In genomic region chrX:153032397-153033118, GRCh38 we compare ENCODE assay signal across 1 cellular context.
A peak's percentile ranks its signal among the peaks of the same experiment; 100 is the strongest.
TF ChIP-seq lines count a peak whose summit lies in the region.

No MANE protein-coding gene starts in this region.

TF ChIP-seq in HepG2, 621 proteins besides CTCF, POLR2A, EP300 and RAD21 (continued from another document and continues in another):
- TF ChIP-seq ZNF234 (CRISPR knock-in tag; conservative IDR thresholded peaks at IDR 0.05), result no peak
- no peak for TF ChIP-seq NKX3-1 (CRISPR knock-in tag; IDR thresholded peaks at IDR 0.05)
- TF ChIP-seq HDAC2 (CRISPR knock-in tag; IDR thresholded peaks at IDR 0.05), result no peak
- TF ChIP-seq ATF6 (CRISPR knock-in tag; conservative IDR thresholded peaks at IDR 0.05), result no peak
- no peak for TF ChIP-seq NBN (conservative IDR thresholded peaks at IDR 0.05)
- TF ChIP-seq THYN1 (CRISPR knock-in tag; IDR thresholded peaks at IDR 0.05; ENCODE audit: borderline replicate concordance, low read depth), result no peak
- TF ChIP-seq CBX2 (IDR thresholded peaks at IDR 0.05; ENCODE audit: low read depth, low read length), result no peak
- no peak for TF ChIP-seq CBX2 (CRISPR knock-in tag; IDR thresholded peaks at IDR 0.05; ENCODE audit: low read depth)
- no peak for TF ChIP-seq EZH2 (conservative IDR thresholded peaks at IDR 0.05; ENCODE audit: low read depth, low read length)
- no peak for TF ChIP-seq ZNF570 (CRISPR knock-in tag; IDR thresholded peaks at IDR 0.05; ENCODE audit: borderline replicate concordance)
- no peak for TF ChIP-seq ZSCAN12 (CRISPR knock-in tag; IDR thresholded peaks at IDR 0.05)
- peak; percentile 57; the same call in 1 of the 2 replicates for TF ChIP-seq SMC3 (IDR thresholded peaks at IDR 0.05; ENCODE audit: low read length)
- TF ChIP-seq KAT7 (CRISPR knock-in tag; IDR thresholded peaks at IDR 0.05; ENCODE audit: borderline replicate concordance), result no peak
- TF ChIP-seq ZNF274 (CRISPR knock-in tag; IDR thresholded peaks at IDR 0.05), result no peak
- no peak for TF ChIP-seq RXRB (CRISPR knock-in tag; IDR thresholded peaks at IDR 0.05; ENCODE audit: borderline replicate concordance)
- TF ChIP-seq SMAD9 (CRISPR knock-in tag; IDR thresholded peaks at IDR 0.05), result no peak
- no peak for TF ChIP-seq ZBTB46 (CRISPR knock-in tag; IDR thresholded peaks at IDR 0.05; ENCODE audit: borderline replicate concordance)
- TF ChIP-seq KDM3A (CRISPR knock-in tag; IDR thresholded peaks at IDR 0.05; ENCODE audit: low read depth), result peak; percentile 41; the same call in 1 of the 2 replicates
- no peak for TF ChIP-seq YEATS2 (CRISPR knock-in tag; IDR thresholded peaks at IDR 0.05; ENCODE audit: borderline replicate concordance)
- no peak for TF ChIP-seq KDM1A (CRISPR knock-in tag; IDR thresholded peaks at IDR 0.05)
- no peak for TF ChIP-seq ATF2 (CRISPR knock-in tag; IDR thresholded peaks at IDR 0.05)
- no peak for TF ChIP-seq PLSCR1 (CRISPR knock-in tag; IDR thresholded peaks at IDR 0.05; ENCODE audit: borderline replicate concordance)
- TF ChIP-seq ZNF256 (CRISPR knock-in tag; conservative IDR thresholded peaks at IDR 0.05), result no peak
- TF ChIP-seq PTBP1 (IDR thresholded peaks at IDR 0.05; ENCODE audit: low read depth, low read length, poor library complexity, severe bottlenecking), result no peak
- TF ChIP-seq SRSF4 (IDR thresholded peaks at IDR 0.05; ENCODE audit: low read depth, low read length, poor library complexity, severe bottlenecking), result no peak
- no peak for TF ChIP-seq KLF12 (CRISPR knock-in tag; IDR thresholded peaks at IDR 0.05; ENCODE audit: borderline replicate concordance)
- TF ChIP-seq NFIB (CRISPR knock-in tag; IDR thresholded peaks at IDR 0.05; ENCODE audit: borderline replicate concordance), result no peak
- TF ChIP-seq ZBTB42 (CRISPR knock-in tag; IDR thresholded peaks at IDR 0.05), result no peak
- no peak for TF ChIP-seq RNF2 (conservative IDR thresholded peaks at IDR 0.05; ENCODE audit: low read depth)
- no peak for TF ChIP-seq ZNF780A (CRISPR knock-in tag; IDR thresholded peaks at IDR 0.05)
- no peak for TF ChIP-seq KDM5B (CRISPR knock-in tag; IDR thresholded peaks at IDR 0.05; ENCODE audit: borderline replicate concordance)
- no peak for TF ChIP-seq GMEB1 (CRISPR knock-in tag; IDR thresholded peaks at IDR 0.05; ENCODE audit: borderline replicate concordance)
- TF ChIP-seq ELF1 (CRISPR knock-in tag; IDR thresholded peaks at IDR 0.05), result peak; percentile 63
- TF ChIP-seq POGZ (CRISPR knock-in tag; IDR thresholded peaks at IDR 0.05), result 0 out of 2 replicates have a peak, but pooled peaks have one; percentile 28
- TF ChIP-seq ISL2 (CRISPR knock-in tag; IDR thresholded peaks at IDR 0.05), result no peak
- 0 out of 2 replicates have a peak, but pooled peaks have one; percentile 41 for TF ChIP-seq HOXD1 (CRISPR knock-in tag; IDR thresholded peaks at IDR 0.05)
- no peak for TF ChIP-seq MAZ (IDR thresholded peaks at IDR 0.05; ENCODE audit: borderline replicate concordance, low read depth, low read length)
- TF ChIP-seq MAZ (CRISPR knock-in tag; IDR thresholded peaks at IDR 0.05; ENCODE audit: low read depth), result peak; percentile 30; the same call in 1 of the 2 replicates
- TF ChIP-seq TMF1 (CRISPR knock-in tag; IDR thresholded peaks at IDR 0.05; ENCODE audit: low read depth), result no peak
- peak; percentile 23; the same call in 1 of the 2 replicates for TF ChIP-seq ZMYM4 (CRISPR knock-in tag; IDR thresholded peaks at IDR 0.05)
- TF ChIP-seq ZNF292 (CRISPR knock-in tag; IDR thresholded peaks at IDR 0.05; ENCODE audit: borderline replicate concordance, low read depth), result no peak
- TF ChIP-seq RBM39 (IDR thresholded peaks at IDR 0.05; ENCODE audit: low read depth, low read length, poor library complexity, severe bottlenecking), result no peak
- no peak for TF ChIP-seq ZNF609 (CRISPR knock-in tag; IDR thresholded peaks at IDR 0.05; ENCODE audit: borderline replicate concordance)
- no peak for TF ChIP-seq ZNF556 (CRISPR knock-in tag; IDR thresholded peaks at IDR 0.05; ENCODE audit: borderline replicate concordance)
- no peak for TF ChIP-seq NONO (IDR thresholded peaks at IDR 0.05)
- 0 out of 2 replicates have a peak, but pooled peaks have one; percentile 24 for TF ChIP-seq NONO (CRISPR knock-in tag; conservative IDR thresholded peaks at IDR 0.05)
- no peak for TF ChIP-seq DRAP1 (CRISPR knock-in tag; IDR thresholded peaks at IDR 0.05)
- TF ChIP-seq ARID4A (CRISPR knock-in tag; IDR thresholded peaks at IDR 0.05; ENCODE audit: borderline replicate concordance), result no peak
- TF ChIP-seq HHEX (CRISPR knock-in tag; IDR thresholded peaks at IDR 0.05), result no peak
